Comparison of ENCODE assay signal across 1 cellular context in the genomic region with DNA sequence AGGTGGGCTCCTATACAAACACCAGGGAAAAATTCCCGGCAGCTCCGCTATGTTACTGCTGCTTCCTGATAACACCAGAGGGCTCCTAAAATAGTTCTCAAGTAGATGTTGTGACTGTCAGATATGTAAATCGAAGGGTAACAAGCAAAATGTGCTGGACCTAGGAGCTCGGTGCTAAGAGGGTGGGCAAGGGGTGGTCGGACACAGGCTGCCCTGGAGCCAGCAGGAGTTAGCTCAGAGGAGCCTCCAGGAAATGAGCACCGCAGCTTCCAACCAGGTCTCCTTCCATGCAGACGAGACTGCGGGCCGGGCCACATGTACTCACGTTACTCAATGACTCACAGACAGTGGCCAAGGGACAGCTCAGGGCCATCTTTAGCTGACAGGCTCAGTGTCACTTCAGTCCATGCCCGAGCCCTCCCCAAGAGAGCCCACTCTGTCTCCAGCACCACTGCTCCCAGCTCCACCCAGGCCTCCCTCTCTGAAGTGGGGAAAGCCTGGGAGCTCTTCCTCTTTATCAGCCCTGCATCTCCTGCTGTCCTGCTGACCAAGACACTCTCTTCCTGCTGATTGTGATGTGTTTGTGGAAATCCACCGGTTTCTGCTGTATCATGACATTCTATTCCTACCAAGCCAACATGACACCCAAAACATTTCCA.
TF ChIP-seq lines count a peak whose summit lies in the region.

No MANE protein-coding gene starts in this region.

TF ChIP-seq in K562, 482 proteins besides CTCF, POLR2A, EP300 and RAD21 (continued from another document and continues in another):
- TF ChIP-seq, protein P1, sequence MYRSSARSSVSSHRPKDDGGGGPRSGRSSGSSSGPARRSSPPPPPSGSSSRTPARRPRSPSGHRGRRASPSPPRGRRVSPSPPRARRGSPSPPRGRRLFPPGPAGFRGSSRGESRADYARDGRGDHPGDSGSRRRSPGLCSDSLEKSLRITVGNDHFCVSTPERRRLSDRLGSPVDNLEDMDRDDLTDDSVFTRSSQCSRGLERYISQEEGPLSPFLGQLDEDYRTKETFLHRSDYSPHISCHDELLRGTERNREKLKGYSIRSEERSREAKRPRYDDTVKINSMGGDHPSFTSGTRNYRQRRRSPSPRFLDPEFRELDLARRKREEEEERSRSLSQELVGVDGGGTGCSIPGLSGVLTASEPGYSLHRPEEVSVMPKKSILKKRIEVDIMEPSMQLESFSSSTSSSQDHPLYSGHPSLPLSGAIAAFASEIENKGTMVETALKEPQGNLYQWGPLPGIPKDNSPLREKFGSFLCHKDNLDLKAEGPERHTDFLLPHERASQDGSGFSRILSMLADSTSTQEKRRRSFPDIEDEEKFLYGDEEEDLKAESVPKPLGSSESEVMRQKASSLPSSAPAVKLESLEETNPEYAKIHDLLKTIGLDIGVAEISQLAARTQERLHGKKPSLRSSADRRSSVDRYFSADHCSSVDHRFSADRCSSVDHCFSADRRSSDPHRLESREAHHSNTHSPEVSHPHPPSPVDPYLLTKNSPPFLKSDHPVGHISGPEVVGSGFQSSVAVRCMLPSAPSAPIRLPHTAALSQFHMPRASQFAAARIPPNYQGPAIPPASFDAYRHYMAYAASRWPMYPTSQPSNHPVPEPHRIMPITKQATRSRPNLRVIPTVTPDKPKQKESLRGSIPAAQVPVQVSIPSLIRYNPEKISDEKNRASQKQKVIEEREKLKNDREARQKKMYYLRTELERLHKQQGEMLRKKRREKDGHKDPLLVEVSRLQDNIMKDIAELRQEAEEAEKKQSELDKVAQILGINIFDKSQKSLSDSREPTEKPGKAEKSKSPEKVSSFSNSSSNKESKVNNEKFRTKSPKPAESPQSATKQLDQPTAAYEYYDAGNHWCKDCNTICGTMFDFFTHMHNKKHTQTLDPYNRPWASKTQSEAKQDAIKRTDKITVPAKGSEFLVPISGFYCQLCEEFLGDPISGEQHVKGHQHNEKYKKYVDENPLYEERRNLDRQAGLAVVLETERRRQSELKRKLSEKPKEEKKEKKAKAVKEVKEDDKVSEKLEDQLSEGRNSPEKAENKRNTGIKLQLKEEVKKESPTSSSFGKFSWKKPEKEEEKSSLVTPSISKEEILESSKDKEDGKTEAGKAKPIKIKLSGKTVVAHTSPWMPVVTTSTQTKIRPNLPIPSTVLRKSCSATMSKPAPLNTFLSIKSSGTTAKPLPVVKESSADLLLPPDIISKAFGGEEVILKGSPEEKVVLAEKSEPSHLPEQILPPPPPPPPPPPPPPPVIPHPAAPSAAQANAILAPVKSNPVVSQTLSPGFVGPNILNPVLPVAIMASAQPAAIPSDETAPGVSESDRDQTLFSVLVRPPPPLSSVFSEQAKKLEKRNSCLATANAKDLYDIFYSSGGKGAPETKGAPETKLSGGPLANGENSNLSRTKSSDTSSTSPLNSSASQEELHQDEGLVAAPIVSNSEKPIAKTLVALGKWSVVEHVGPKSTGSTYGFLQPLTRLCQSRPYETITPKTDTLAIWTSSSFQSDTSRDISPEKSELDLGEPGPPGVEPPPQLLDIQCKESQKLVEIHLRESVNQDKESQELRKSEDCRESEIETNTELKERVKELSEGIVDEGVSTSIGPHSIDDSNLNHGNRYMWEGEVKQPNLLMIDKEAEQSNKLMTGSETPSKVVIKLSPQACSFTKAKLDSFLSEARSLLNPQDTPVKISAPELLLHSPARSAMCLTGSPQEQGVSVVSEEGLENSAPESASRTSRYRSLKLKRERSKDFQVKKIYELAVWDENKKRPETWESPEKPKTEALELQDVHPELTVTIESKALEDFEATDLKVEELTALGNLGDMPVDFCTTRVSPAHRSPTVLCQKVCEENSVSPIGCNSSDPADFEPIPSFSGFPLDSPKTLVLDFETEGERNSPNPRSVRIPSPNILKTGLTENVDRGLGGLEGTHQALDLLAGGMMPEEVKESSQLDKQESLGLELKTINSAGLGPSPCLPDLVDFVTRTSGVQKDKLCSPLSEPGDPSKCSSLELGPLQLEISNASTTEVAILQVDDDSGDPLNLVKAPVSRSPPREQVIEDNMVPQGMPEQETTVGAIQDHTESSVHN (IDR thresholded peaks at IDR 0.05; ENCODE audit: borderline replicate concordance in 1 of 2, low read depth in 1 of 2) = 0 out of 4 replicates have a peak, but pooled peaks of 1 of the 2 experiments have one; percentile 32
- 0 out of 2 replicates have a peak, but pooled peaks have one; percentile 11 for TF ChIP-seq MYNN (IDR thresholded peaks at IDR 0.05)
- TF ChIP-seq MYNN (CRISPR knock-in tag; IDR thresholded peaks at IDR 0.05) = no peak
- TF ChIP-seq AFF1 (IDR thresholded peaks at IDR 0.05; ENCODE audit: low read depth in 1 of 2, partially characterized antibody in 2 of 2) = no peak
- TF ChIP-seq NR2C1 (IDR thresholded peaks at IDR 0.05) = no peak
- 0 out of 2 replicates have a peak, but pooled peaks have one; percentile 45 for TF ChIP-seq NR2C1 (tag; IDR thresholded peaks at IDR 0.05)
- no peak for TF ChIP-seq SIRT6 (IDR thresholded peaks at IDR 0.05; ENCODE audit: low read depth, low read length)
- 0 out of 2 replicates have a peak, but pooled peaks have one; percentile 21 for TF ChIP-seq ZBTB33 (CRISPR knock-in tag; IDR thresholded peaks at IDR 0.05)
- TF ChIP-seq, protein P2, sequence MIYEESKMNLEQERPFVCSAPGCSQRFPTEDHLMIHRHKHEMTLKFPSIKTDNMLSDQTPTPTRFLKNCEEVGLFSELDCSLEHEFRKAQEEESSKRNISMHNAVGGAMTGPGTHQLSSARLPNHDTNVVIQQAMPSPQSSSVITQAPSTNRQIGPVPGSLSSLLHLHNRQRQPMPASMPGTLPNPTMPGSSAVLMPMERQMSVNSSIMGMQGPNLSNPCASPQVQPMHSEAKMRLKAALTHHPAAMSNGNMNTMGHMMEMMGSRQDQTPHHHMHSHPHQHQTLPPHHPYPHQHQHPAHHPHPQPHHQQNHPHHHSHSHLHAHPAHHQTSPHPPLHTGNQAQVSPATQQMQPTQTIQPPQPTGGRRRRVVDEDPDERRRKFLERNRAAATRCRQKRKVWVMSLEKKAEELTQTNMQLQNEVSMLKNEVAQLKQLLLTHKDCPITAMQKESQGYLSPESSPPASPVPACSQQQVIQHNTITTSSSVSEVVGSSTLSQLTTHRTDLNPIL (CRISPR knock-in tag; IDR thresholded peaks at IDR 0.05) = no peak
- TF ChIP-seq TEAD1 (CRISPR knock-in tag; IDR thresholded peaks at IDR 0.05) = peak in 1 of 2 experiments; percentile 44; a peak in 1 of 4 replicates
- TF ChIP-seq HMGN3 (IDR thresholded peaks at IDR 0.05; ENCODE audit: borderline replicate concordance, extremely low read depth, insufficient read length, low read depth, low read length) = no peak
- TF ChIP-seq, protein P3, sequence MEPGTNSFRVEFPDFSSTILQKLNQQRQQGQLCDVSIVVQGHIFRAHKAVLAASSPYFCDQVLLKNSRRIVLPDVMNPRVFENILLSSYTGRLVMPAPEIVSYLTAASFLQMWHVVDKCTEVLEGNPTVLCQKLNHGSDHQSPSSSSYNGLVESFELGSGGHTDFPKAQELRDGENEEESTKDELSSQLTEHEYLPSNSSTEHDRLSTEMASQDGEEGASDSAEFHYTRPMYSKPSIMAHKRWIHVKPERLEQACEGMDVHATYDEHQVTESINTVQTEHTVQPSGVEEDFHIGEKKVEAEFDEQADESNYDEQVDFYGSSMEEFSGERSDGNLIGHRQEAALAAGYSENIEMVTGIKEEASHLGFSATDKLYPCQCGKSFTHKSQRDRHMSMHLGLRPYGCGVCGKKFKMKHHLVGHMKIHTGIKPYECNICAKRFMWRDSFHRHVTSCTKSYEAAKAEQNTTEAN (CRISPR knock-in tag; IDR thresholded peaks at IDR 0.05) = no peak
- TF ChIP-seq ZKSCAN1 (IDR thresholded peaks at IDR 0.05; ENCODE audit: low read depth, low read length) = no peak
- no peak for TF ChIP-seq PRMT5 (CRISPR knock-in tag; IDR thresholded peaks at IDR 0.05)
- TF ChIP-seq TSC22D4 (tag; IDR thresholded peaks at IDR 0.05) = no peak
- TF ChIP-seq RBM17 (IDR thresholded peaks at IDR 0.05; ENCODE audit: borderline replicate concordance, low read depth, low read length) = no peak
- peak; percentile 79; the same call in 1 of the 2 replicates for TF ChIP-seq HDAC2 (IDR thresholded peaks at IDR 0.05)
- TF ChIP-seq, protein P4, sequence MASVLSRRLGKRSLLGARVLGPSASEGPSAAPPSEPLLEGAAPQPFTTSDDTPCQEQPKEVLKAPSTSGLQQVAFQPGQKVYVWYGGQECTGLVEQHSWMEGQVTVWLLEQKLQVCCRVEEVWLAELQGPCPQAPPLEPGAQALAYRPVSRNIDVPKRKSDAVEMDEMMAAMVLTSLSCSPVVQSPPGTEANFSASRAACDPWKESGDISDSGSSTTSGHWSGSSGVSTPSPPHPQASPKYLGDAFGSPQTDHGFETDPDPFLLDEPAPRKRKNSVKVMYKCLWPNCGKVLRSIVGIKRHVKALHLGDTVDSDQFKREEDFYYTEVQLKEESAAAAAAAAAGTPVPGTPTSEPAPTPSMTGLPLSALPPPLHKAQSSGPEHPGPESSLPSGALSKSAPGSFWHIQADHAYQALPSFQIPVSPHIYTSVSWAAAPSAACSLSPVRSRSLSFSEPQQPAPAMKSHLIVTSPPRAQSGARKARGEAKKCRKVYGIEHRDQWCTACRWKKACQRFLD (CRISPR knock-in tag; IDR thresholded peaks at IDR 0.05) = peak; percentile 89
- TF ChIP-seq CSDE1 (IDR thresholded peaks at IDR 0.05) = no peak
- no peak for TF ChIP-seq CEBPG (CRISPR knock-in tag; IDR thresholded peaks at IDR 0.05)
- TF ChIP-seq CEBPG (tag; conservative IDR thresholded peaks at IDR 0.05 in 1 of 2, IDR thresholded peaks at IDR 0.05 in 1 of 2) = 0 out of 4 replicates have a peak, but pooled peaks of 1 of the 2 experiments have one; percentile 8
- TF ChIP-seq TAF15 (IDR thresholded peaks at IDR 0.05; ENCODE audit: low read depth, low read length) = no peak
- TF ChIP-seq NCOR1 (IDR thresholded peaks at IDR 0.05) = peak; percentile 67
- TF ChIP-seq SP2 (IDR thresholded peaks at IDR 0.05; ENCODE audit: extremely low read depth, low read depth, low read length, poor library complexity, severe bottlenecking) = no peak
- TF ChIP-seq SIN3B (IDR thresholded peaks at IDR 0.05; ENCODE audit: low read depth) = no peak
- no peak for TF ChIP-seq ZBED1 (IDR thresholded peaks at IDR 0.05)
- TF ChIP-seq, protein P5, sequence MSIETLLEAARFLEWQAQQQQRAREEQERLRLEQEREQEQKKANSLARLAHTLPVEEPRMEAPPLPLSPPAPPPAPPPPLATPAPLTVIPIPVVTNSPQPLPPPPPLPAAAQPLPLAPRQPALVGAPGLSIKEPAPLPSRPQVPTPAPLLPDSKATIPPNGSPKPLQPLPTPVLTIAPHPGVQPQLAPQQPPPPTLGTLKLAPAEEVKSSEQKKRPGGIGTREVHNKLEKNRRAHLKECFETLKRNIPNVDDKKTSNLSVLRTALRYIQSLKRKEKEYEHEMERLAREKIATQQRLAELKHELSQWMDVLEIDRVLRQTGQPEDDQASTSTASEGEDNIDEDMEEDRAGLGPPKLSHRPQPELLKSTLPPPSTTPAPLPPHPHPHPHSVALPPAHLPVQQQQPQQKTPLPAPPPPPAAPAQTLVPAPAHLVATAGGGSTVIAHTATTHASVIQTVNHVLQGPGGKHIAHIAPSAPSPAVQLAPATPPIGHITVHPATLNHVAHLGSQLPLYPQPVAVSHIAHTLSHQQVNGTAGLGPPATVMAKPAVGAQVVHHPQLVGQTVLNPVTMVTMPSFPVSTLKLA (conservative IDR thresholded peaks at IDR 0.05) = peak in 1 of 2 experiments; percentile 87; a peak in 3 of 4 replicates
- TF ChIP-seq E4F1 (CRISPR knock-in tag; IDR thresholded peaks at IDR 0.05; ENCODE audit: borderline replicate concordance) = no peak
- peak; percentile 49; the same call in 1 of the 2 replicates for TF ChIP-seq GTF2A2 (tag; IDR thresholded peaks at IDR 0.05)
